8 cellular contexts compared by ENCODE assay signal in genomic region chr12:76031414-76032042, GRCh38. TPM values are rescaled to one million over a fixed set of nuclear protein-coding genes. Genes with fewer than 3 reads are reported as not detected.
DNase-seq lines count a peak whose midpoint lies in the region; ATAC-seq and TF ChIP-seq lines count a peak whose summit lies in the region.

PHLDA1 (minus strand) TSS chr12:76031776.

- H3K27ac ChIP-seq in cardiac muscle cell = peak within 1 kb of the TSS; percentile 92

- TF ChIP-seq CTCF in GM12874 (IDR thresholded peaks at IDR 0.05; ENCODE audit: insufficient read depth, low read depth, low read length) = peak; percentile 79
- TF ChIP-seq CTCF in cardiac muscle cell (IDR thresholded peaks at IDR 0.05; ENCODE audit: low read depth, low read length) = peak; percentile 55
- peak; percentile 72 for TF ChIP-seq CTCF in type B pancreatic cell (conservative IDR thresholded peaks at IDR 0.05)

- no peaks in the 10 kb centered on the region for H3K27me3 ChIP-seq in cardiac muscle cell

- H3K27me3 Mint-ChIP-seq in activated naive CD8-positive, alpha-beta T cell treated with anti-CD3 and anti-CD28 coated beads, Interleukin-2, amount 50 U/mL, for 24 hours = peaks cover 3% of the 10 kb centered on the region
- H3K27me3 Mint-ChIP-seq in type B pancreatic cell = no peaks in the 10 kb centered on the region

- no peaks in the 10 kb centered on the region for H3K36me3 ChIP-seq in cardiac muscle cell

- H3K4me1 Mint-ChIP-seq in activated naive CD8-positive, alpha-beta T cell treated with anti-CD3 and anti-CD28 coated beads, Interleukin-2, amount 50 U/mL, for 24 hours = peaks cover 59% of the 10 kb centered on the region
- H3K4me1 Mint-ChIP-seq in type B pancreatic cell (ENCODE audit: unreplicated experiment) = peaks cover 36% of the 10 kb centered on the region

- H3K36me3 Mint-ChIP-seq in activated naive CD8-positive, alpha-beta T cell treated with anti-CD3 and anti-CD28 coated beads, Interleukin-2, amount 50 U/mL, for 24 hours (ENCODE audit: low read depth) = peaks cover 40% of the 10 kb centered on the region
- H3K36me3 Mint-ChIP-seq in type B pancreatic cell = peaks cover 32% of the 10 kb centered on the region

- H3K27ac Mint-ChIP-seq in activated naive CD8-positive, alpha-beta T cell treated with anti-CD3 and anti-CD28 coated beads, Interleukin-2, amount 50 U/mL, for 24 hours = peak within 1 kb of the TSS; percentile 96
- H3K27ac Mint-ChIP-seq in type B pancreatic cell = peak within 1 kb of the TSS; percentile 94

- H3K9me3 ChIP-seq in cardiac muscle cell (ENCODE audit: low read depth) = no peaks in the 10 kb centered on the region

- peak within 1 kb of the TSS; percentile 93 for H3K4me3 Mint-ChIP-seq in activated naive CD8-positive, alpha-beta T cell treated with anti-CD3 and anti-CD28 coated beads, Interleukin-2, amount 50 U/mL, for 24 hours
- H3K4me3 Mint-ChIP-seq in type B pancreatic cell = peak within 1 kb of the TSS; percentile 94

- H3K4me3 ChIP-seq in cardiac muscle cell = peak within 1 kb of the TSS; percentile 82

- peaks cover 34% of the 10 kb centered on the region for H3K4me1 ChIP-seq in cardiac muscle cell (ENCODE audit: low read depth)

- peak; percentile 83 for ATAC-seq in HG02763 (IDR thresholded peaks at IDR 0.05; ENCODE audit: unreplicated experiment)
- ATAC-seq in activated naive CD8-positive, alpha-beta T cell treated with anti-CD3 and anti-CD28 coated beads, Interleukin-2, amount 50 U/mL, for 24 hours = peak; percentile 85

- no peaks in the 10 kb centered on the region for H3K9me3 Mint-ChIP-seq in activated naive CD8-positive, alpha-beta T cell treated with anti-CD3 and anti-CD28 coated beads, Interleukin-2, amount 50 U/mL, for 24 hours
- no peaks in the 10 kb centered on the region for H3K9me3 Mint-ChIP-seq in type B pancreatic cell

- DNase-seq in NCI-H1417 (lab: John Stamatoyannopoulos, UW) = peak; percentile 92 to 96 (median 94)
- peak; percentile 98 for DNase-seq in SW480 (ENCODE audit: low spot score)
- peak; percentile 96 for DNase-seq in activated naive CD8-positive, alpha-beta T cell treated with anti-CD3 and anti-CD28 coated beads, Interleukin-2, amount 50 U/mL, for 24 hours
- DNase-seq in cardiac muscle cell (ENCODE audit: low read depth in 1 of 2, low spot score in 1 of 2) = peak; percentile 95 to 99
- DNase-seq in pons (ENCODE audit: low spot score) = peak; percentile 91
- peak; percentile 93 for DNase-seq in type B pancreatic cell (ENCODE audit: extremely low spot score, unreplicated experiment)

RNA-seq across cellular contexts. Expression of gene PHLDA1, which starts in this region (rescaled TPM):
- total RNA-seq in cardiac muscle cell = 8.1 and 9.3 TPM in 2 replicates
- polyA plus RNA-seq in cardiac muscle cell = 5.8 TPM in 2 replicates
- 67.5 and 108 TPM in 2 replicates for total RNA-seq in type B pancreatic cell (ENCODE audit: low replicate concordance)

Comparison
In these comparisons a context has a peak if more than half of its experiments do, and no peak if none do; other contexts are left out.
1. Peak in every context shown above with its lines: DNase-seq, ATAC-seq, H3K4me3 ChIP-seq and H3K27ac ChIP-seq.